ENCODE assay signal across 9 cellular contexts in genomic region chr3:52288674-52289073, GRCh38. TPM values are rescaled to one million over a fixed set of nuclear protein-coding genes. Genes with fewer than 3 reads are reported as not detected.
A peak's percentile ranks its signal among the peaks of the same experiment; 100 is the strongest.
DNase-seq lines count a peak whose midpoint lies in the region; ATAC-seq and TF ChIP-seq lines count a peak whose summit lies in the region.
"Had no signal": no experiment of that assay in that cellular context is flagged by ENCODE, and none has a peak within 500 bp of the region (broad histone marks: within the 10 kb centered on the region; RNA-seq: fewer than 3 reads in every experiment).

No MANE protein-coding gene starts in this region.

- H3K27me3 ChIP-seq in GM23248 (replicated peaks; ENCODE audit: insufficient read depth) = no peaks in the 10 kb centered on the region
- H3K27me3 ChIP-seq in skeletal muscle satellite cell (ENCODE audit: control insufficient read depth, insufficient read depth, low read length) = no peaks in the 10 kb centered on the region
- H3K27me3 ChIP-seq in testis = no peaks in the 10 kb centered on the region

- no peaks in the 10 kb centered on the region for H4K20me1 ChIP-seq in GM23248 (ENCODE audit: insufficient read depth)

- in situ Hi-C loops in GM23248 (cut with MboI) = no loop called here

- WGBS in GM23248 (ENCODE audit: low coverage in 1 of 2, low lambda C conversion rate in 2 of 2, missing lambda C conversion rate in 2 of 2), 2 experiments = 93% methylated on average over 6 of the region's 6 CpGs
- 60 to 63% methylated on average over 6 of the region's 6 CpGs for WGBS in testis, 2 donors

- H3K9me3 ChIP-seq in GM23248 (ENCODE audit: low read depth) = no peaks in the 10 kb centered on the region
- H3K9me3 ChIP-seq in T-helper 17 cell (ENCODE audit: control insufficient read depth, low read length, poor library complexity, severe bottlenecking) = no peaks in the 10 kb centered on the region
- no peaks in the 10 kb centered on the region for H3K9me3 ChIP-seq in skeletal muscle satellite cell (replicated peaks; ENCODE audit: low read length)
- no peaks in the 10 kb centered on the region for H3K9me3 ChIP-seq in testis

- no peak for TF ChIP-seq CTCF in fibroblast of pulmonary artery (IDR thresholded peaks at IDR 0.05; ENCODE audit: low read length, missing control alignments)
- no peak for TF ChIP-seq CTCF in testis (IDR thresholded peaks at IDR 0.05)

- no peaks in the 10 kb centered on the region for H3K27me3 Mint-ChIP-seq in T-helper 17 cell

- H3K9me2 ChIP-seq in GM23248 (ENCODE audit: insufficient read depth) = no peaks in the 10 kb centered on the region

- peaks cover 8% of the 10 kb centered on the region for H3K36me3 Mint-ChIP-seq in T-helper 17 cell (ENCODE audit: low read depth)

- peak overlapping the region; percentile 99; the same call in 1 of the 2 replicates for H3K27ac ChIP-seq in GM23248
- H3K27ac ChIP-seq in testis = peak overlapping the region in 1 of 2 donors; percentile 99

- peak overlapping the region; percentile 99 for H3K27ac Mint-ChIP-seq in T-helper 17 cell

- no peaks in the 10 kb centered on the region for H3K36me3 ChIP-seq in GM23248 (ENCODE audit: low read depth)
- H3K36me3 ChIP-seq in skeletal muscle satellite cell (ENCODE audit: insufficient read depth, low read length) = peaks cover 13% of the 10 kb centered on the region
- no peaks in the 10 kb centered on the region for H3K36me3 ChIP-seq in testis (ENCODE audit: low read depth, missing control alignments)

- no peaks in the 10 kb centered on the region for H3F3A ChIP-seq in GM23248 (ENCODE audit: insufficient read depth)

- H3K4me3 ChIP-seq in GM23248 (peak overlapping the region; percentile 98), fibroblast of pulmonary artery (replicated peaks; ENCODE audit: low read depth, low read length) (peak overlapping the region; percentile 93), skeletal muscle satellite cell (ENCODE audit: low read length) (peak overlapping the region; percentile 95), testis (peak overlapping the region in 1 of 2 donors; percentile 75)

- H3K4me1 ChIP-seq in GM23248 (ENCODE audit: insufficient read depth) (peaks cover 9% of the 10 kb centered on the region), skeletal muscle satellite cell (ENCODE audit: control insufficient read depth, insufficient read depth, low read length) (peaks cover 17% of the 10 kb centered on the region), testis (peaks cover 22% of the 10 kb centered on the region)

- H3K4me2 ChIP-seq in GM23248 (ENCODE audit: unreplicated experiment) (peak overlapping the region; percentile 93), skeletal muscle satellite cell (ENCODE audit: low read length) (peak overlapping the region; percentile 90)

- H3K9ac ChIP-seq in GM23248 (peak overlapping the region; percentile 99), skeletal muscle satellite cell (ENCODE audit: low read depth, low read length) (peak overlapping the region; percentile 98)

- ATAC-seq in T-helper 17 cell = no peak

- H3K4me3 Mint-ChIP-seq in T-helper 17 cell = peak overlapping the region; percentile 98

- DNase-seq in GM23248 (no peak), T-helper 17 cell (no peak), fibroblast of pulmonary artery (ENCODE audit: low read depth) (no peak), NCI-H2081 (lab: John Stamatoyannopoulos, UW) (no peak), NCI-H524 treated with DMSO at 0.1 percent for 48 hours (lab: John Stamatoyannopoulos, UW) (no peak), testis (no peak), SW 1271 (lab: John Stamatoyannopoulos, UW) (no peak)
- DNase-seq: NCI-H774 had no signal

- peaks cover 24% of the 10 kb centered on the region for H3K4me1 Mint-ChIP-seq in T-helper 17 cell

- intact Hi-C loops in testis (cut with DNase I; ENCODE audit: low total_unique reads) = loop anchor here (5.0 kb wide), 1 partner anchor 51 kb away; the partner anchor contains the start of gene TWF2

- H2AFZ ChIP-seq in GM23248 = peak overlapping the region; percentile 88

- TF ChIP-seq POLR2A in testis (IDR thresholded peaks at IDR 0.05) = no peak

- peaks cover 39% of the 10 kb centered on the region for H3K79me2 ChIP-seq in GM23248 (ENCODE audit: insufficient read depth)

RNA-seq across cellular contexts. Expression of gene GLYCTK, which starts 1.0 kb away (rescaled TPM):
- 4.9 and 10.0 TPM in 2 replicates for total RNA-seq in GM23248 (2014; rRNA removed; shearing (Covaris generic))
- polyA plus RNA-seq in GM23248 (2016; fragmentation: Nextera tagmentation; extraction: Ambion mirVana) (2.5 and 2.7 TPM in 2 replicates), testis (ENCODE audit: insufficient read depth, low read depth, low replicate concordance) (6.3 TPM)
- total RNA-seq in T-helper 17 cell (10 to 100 TPM; 30.6 to 42.2 TPM), testis (10 to 100 TPM in 1 of 2 donors, 1 to 10 TPM in 1; 9.7 to 15.6 TPM)
- total RNA-seq in skeletal muscle satellite cell (2012; rRNA removed) = 11.2 and 15.1 TPM in 2 replicates

RNA-seq across cellular contexts. Expression of gene WDR82, which starts 10.2 kb away (rescaled TPM):
- total RNA-seq in GM23248 (2014; rRNA removed; shearing (Covaris generic)) = 45.3 and 56.1 TPM in 2 replicates
- polyA plus RNA-seq in GM23248 (2016; fragmentation: Nextera tagmentation; extraction: Ambion mirVana) = 16.1 and 18.7 TPM in 2 replicates
- 100 to 1,000 TPM; 109 to 114 TPM for total RNA-seq in T-helper 17 cell
- 39.5 and 46.7 TPM in 2 replicates for total RNA-seq in skeletal muscle satellite cell (2012; rRNA removed)
- 10 to 100 TPM; 76.1 to 85.7 TPM for total RNA-seq in testis
- 80.9 TPM for polyA plus RNA-seq in testis (ENCODE audit: insufficient read depth, low read depth, low replicate concordance)

RNA-seq across cellular contexts. Expression of gene DNAH1, which starts 27.4 kb away (rescaled TPM):
- 4.0 and 7.0 TPM in 2 replicates for total RNA-seq in GM23248 (2014; rRNA removed; shearing (Covaris generic))
- 0.81 and 0.89 TPM in 2 replicates for polyA plus RNA-seq in GM23248 (2016; fragmentation: Nextera tagmentation; extraction: Ambion mirVana)
- 10 to 100 TPM; 50.3 to 58.5 TPM for total RNA-seq in T-helper 17 cell
- 1.3 and 2.5 TPM in 2 replicates for total RNA-seq in skeletal muscle satellite cell (2012; rRNA removed)
- 10 to 100 TPM; 40.0 to 49.1 TPM for total RNA-seq in testis
- polyA plus RNA-seq in testis (ENCODE audit: insufficient read depth, low read depth, low replicate concordance) = 50.4 TPM

RNA-seq across cellular contexts. Expression of gene PPM1M, which starts 43.1 kb away (rescaled TPM):
- 26.7 and 35.7 TPM in 2 replicates for total RNA-seq in GM23248 (2014; rRNA removed; shearing (Covaris generic))
- polyA plus RNA-seq in GM23248 (2016; fragmentation: Nextera tagmentation; extraction: Ambion mirVana) (19.3 and 21.6 TPM in 2 replicates), testis (ENCODE audit: insufficient read depth, low read depth, low replicate concordance) (22.2 TPM)
- total RNA-seq in T-helper 17 cell (10 to 100 TPM; 43.9 to 58.0 TPM), testis (10 to 100 TPM; 12.9 to 15.2 TPM)
- 10.3 and 15.7 TPM in 2 replicates for total RNA-seq in skeletal muscle satellite cell (2012; rRNA removed)

RNA-seq across cellular contexts. Expression of gene TWF2, which starts 49.7 kb away (rescaled TPM):
- 124 and 137 TPM in 2 replicates for total RNA-seq in GM23248 (2014; rRNA removed; shearing (Covaris generic))
- polyA plus RNA-seq in GM23248 (2016; fragmentation: Nextera tagmentation; extraction: Ambion mirVana) = 95.1 and 105 TPM in 2 replicates
- total RNA-seq in T-helper 17 cell = 10 to 100 TPM; 44.8 to 48.2 TPM
- total RNA-seq in skeletal muscle satellite cell (2012; rRNA removed) = 178 and 197 TPM in 2 replicates
- total RNA-seq in testis = 10 to 100 TPM; 36.5 to 58.1 TPM
- 30.0 TPM for polyA plus RNA-seq in testis (ENCODE audit: insufficient read depth, low read depth, low replicate concordance)
